20 cellular contexts compared by ENCODE assay signal in the genomic region with DNA sequence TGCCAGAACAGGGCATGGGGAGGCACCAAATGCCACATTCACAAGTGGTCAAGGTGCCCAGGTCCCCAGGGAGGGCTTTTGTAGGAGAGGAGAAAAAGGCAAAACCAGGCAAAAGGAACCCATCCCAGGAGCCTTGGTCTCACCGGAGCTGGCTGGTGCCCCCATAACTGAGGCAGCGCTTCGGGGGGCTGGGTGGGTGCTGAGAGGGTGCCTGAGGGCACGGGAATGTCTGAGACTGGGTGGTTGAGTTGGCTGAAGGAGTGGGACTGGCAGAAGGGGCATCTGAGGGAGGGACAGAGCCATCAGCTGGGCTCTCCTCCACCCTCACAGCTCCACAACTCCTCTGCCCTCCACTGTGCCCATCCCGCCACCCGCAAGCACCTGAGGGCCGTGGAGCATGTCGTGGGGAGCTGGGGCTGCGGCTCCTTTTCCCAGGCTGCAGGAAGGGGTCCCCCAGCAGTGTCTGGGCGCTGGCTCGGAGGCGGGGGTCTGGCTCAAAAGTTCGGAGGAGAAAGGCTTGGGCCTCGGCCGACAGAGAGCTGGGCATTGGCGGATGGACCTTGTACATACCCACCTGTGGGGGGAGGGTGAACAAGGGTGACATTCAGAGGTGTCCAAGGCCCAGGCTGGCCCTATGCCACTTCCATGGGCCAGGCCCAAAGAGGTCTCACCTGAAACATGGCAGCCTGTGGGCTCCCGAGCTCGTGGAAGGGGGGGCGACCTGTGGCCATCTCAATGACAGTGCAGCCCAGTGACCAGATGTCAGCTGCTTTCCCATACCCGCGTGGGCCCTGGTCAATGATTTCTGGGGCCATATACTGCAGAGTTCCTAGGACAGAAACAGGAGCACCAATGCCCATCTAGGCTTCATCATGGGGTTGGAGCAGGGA. TPM values are rescaled to one million over a fixed set of nuclear protein-coding genes. Genes with fewer than 3 reads are reported as not detected.
A peak's percentile ranks its signal among the peaks of the same experiment; 100 is the strongest.
DNase-seq lines count a peak whose midpoint lies in the region; ATAC-seq, FAIRE-seq and TF ChIP-seq lines count a peak whose summit lies in the region.
"Had no signal": no experiment of that assay in that cellular context is flagged by ENCODE, and none has a peak within 500 bp of the region (broad histone marks: within the 10 kb centered on the region; RNA-seq: fewer than 3 reads in every experiment).

No MANE protein-coding gene starts in this region.

- no peak for TF ChIP-seq EP300 in H1 (IDR thresholded peaks at IDR 0.05; ENCODE audit: borderline replicate concordance in 1 of 2, low read depth in 2 of 2, low read length in 2 of 2)

- TF ChIP-seq POLR2A in H1 (IDR thresholded peaks at IDR 0.05; ENCODE audit: control extremely low read depth in 1 of 2, low read depth in 2 of 2, low read length in 2 of 2) = no peak

- peaks cover 14% of the 10 kb centered on the region for H3K23me2 ChIP-seq in H1 (ENCODE audit: low read depth, low read length)

- H3K9me3 ChIP-seq in OCI-LY7 (ENCODE audit: low read length) (no peaks in the 10 kb centered on the region), H1 (ENCODE audit: insufficient read depth in 2 of 2, low read depth in 1 of 2, low read length in 1 of 2) (no peaks in the 10 kb centered on the region)
- H3K9me3 ChIP-seq: Caco-2, left ventricle myocardium inferior, Peyer's patch, testis had no signal

- intact Hi-C loops in OCI-LY7 (cut with micrococcal nuclease; ENCODE audit: unreplicated experiment) = loop anchor here (10.0 kb wide), 1 partner anchor 53 kb away; no protein-coding TSS in a partner anchor

- POLR2A ChIA-PET in OCI-LY7 (lab: Charles Lee) = no interaction called here
- POLR2A ChIA-PET in H1 (lab: Charles Lee; ENCODE audit: partially characterized antibody) = interaction anchor here (0.8 to 10.9 kb wide), 13 partner anchors 4 to 61 kb away, joined by 3 to 101 read pairs (median 5); a partner anchor contains a TSS

- peaks cover 26% of the 10 kb centered on the region for H3K4me1 ChIP-seq in OCI-LY7 (ENCODE audit: insufficient read depth, low read length, poor library complexity, severe bottlenecking)
- peaks cover 0 to 14% (median 7%) of the 10 kb centered on the region in 4 experiments; a peak in 6 of 7 replicates for H3K4me1 ChIP-seq in H1 (replicated peaks in 1 of 4; ENCODE audit: control insufficient read depth in 3 of 4, insufficient read depth in 4 of 4, low read length in 3 of 4)
- H3K4me1 ChIP-seq: Caco-2, testis had no signal

- no peak overlapping the region for H3K18ac ChIP-seq in H1 (ENCODE audit: extremely low read depth, low read length)

- FAIRE-seq in H1 (lab: Jason Lieb, UNC) = no peak

- H3K4me3 ChIP-seq in OCI-LY7 (ENCODE audit: low read depth, low read length, poor library complexity, severe bottlenecking) (no peak overlapping the region), H1 (ENCODE audit: extremely low read depth in 1 of 4, insufficient read depth in 2 of 4, low read depth in 3 of 4, low read length in 4 of 4) (no peak overlapping the region)
- H3K4me3 ChIP-seq: left ventricle myocardium inferior, SK-N-MC had no signal

- H4K5ac ChIP-seq in H1 (ENCODE audit: insufficient read length, low read depth, low read length) = no peak overlapping the region

- H2BK5ac ChIP-seq in H1 (ENCODE audit: low read depth, low read length) = no peak overlapping the region

- no peaks in the 10 kb centered on the region for H3K9me3 Mint-ChIP-seq in stimulated activated naive CD8-positive, alpha-beta T cell treated with anti-CD3 and anti-CD28 coated beads, Interleukin-15, Interleukin-2, amounts not matched to agents 100 ng/mL and 50 ng/mL, for 24 hours
- no peaks in the 10 kb centered on the region for H3K9me3 Mint-ChIP-seq in stimulated activated naive CD8-positive, alpha-beta T cell treated with anti-CD3 and anti-CD28 coated beads, Interleukin-15, amount 100 ng/mL, for 72 hours
- H3K9me3 Mint-ChIP-seq: activated naive CD4-positive, alpha-beta T cell treated with anti-CD3 and anti-CD28 coated beads, Interleukin-2, amount 10 ng/mL, durations not matched to agents 7 days and 5 days had no signal

- H3K36me3 Mint-ChIP-seq in stimulated activated naive CD8-positive, alpha-beta T cell treated with anti-CD3 and anti-CD28 coated beads, Interleukin-15, Interleukin-2, amounts not matched to agents 100 ng/mL and 50 ng/mL, for 24 hours (ENCODE audit: low read depth) = no peaks in the 10 kb centered on the region

- no peak overlapping the region for H4K8ac ChIP-seq in H1 (ENCODE audit: extremely low read depth, insufficient read depth, low read length)

- peaks cover 12 to 47% (median 36%) of the 10 kb centered on the region in 4 experiments for H3K27me3 ChIP-seq in H1 (replicated peaks in 1 of 4; ENCODE audit: control insufficient read depth in 3 of 4, extremely low read depth in 1 of 4, insufficient read depth in 3 of 4, low read length in 3 of 4)
- H3K27me3 ChIP-seq: Peyer's patch, testis had no signal

- H2AFZ ChIP-seq in OCI-LY7 (ENCODE audit: low read length) = no peak overlapping the region; the same call in 1 of the 2 replicates
- H2AFZ ChIP-seq in H1 (ENCODE audit: low read length) = no peak overlapping the region

- no TSS peak for BruUV-seq in OCI-LY7 (replicated peaks; lab: Mats Ljungman, UMichigan)

- CTCF ChIA-PET in OCI-LY7 (lab: Charles Lee; ENCODE audit: unreplicated experiment) = interaction anchor here (1.1 kb wide), 1 partner anchor 56 kb away, joined by 5 read pairs; no protein-coding TSS in a partner anchor
- CTCF ChIA-PET in H1 (lab: Charles Lee; ENCODE audit: partially characterized antibody) = interaction anchor here (0.5 to 28.8 kb wide), 31 partner anchors 9 to 310 kb away, joined by 3 to 625 read pairs (median 7); a partner anchor contains a TSS

- H4K91ac ChIP-seq in H1 (replicated peaks; ENCODE audit: insufficient read length, low read length) = no peak overlapping the region

- H3K4me3 Mint-ChIP-seq in stimulated activated naive CD8-positive, alpha-beta T cell treated with anti-CD3 and anti-CD28 coated beads, Interleukin-15, Interleukin-2, amounts not matched to agents 100 ng/mL and 50 ng/mL, for 24 hours = no peak overlapping the region
- H3K4me3 Mint-ChIP-seq in stimulated activated naive CD8-positive, alpha-beta T cell treated with anti-CD3 and anti-CD28 coated beads, Interleukin-15, amount 100 ng/mL, for 72 hours = peak overlapping the region in 1 of 2 donors; percentile 84

- no peak for DNase-seq in stimulated activated naive CD8-positive, alpha-beta T cell treated with anti-CD3 and anti-CD28 coated beads, Interleukin-15, amount 100 ng/mL, for 72 hours
- DNase-seq in OCI-LY7 (ENCODE audit: low spot score) (no peak), H1 (ENCODE audit: low read depth in 1 of 2, low spot score in 2 of 2) (no peak), HPDE6-E6E7 (ENCODE audit: extremely low spot score) (no peak), activated gamma-delta T cell (lab: John Stamatoyannopoulos, UW) (no peak)
- DNase-seq: GOT3, NCI-H1436 treated with DMSO at 0.1 percent for 48 hours had no signal

- no peak overlapping the region for H3K14ac ChIP-seq in H1 (ENCODE audit: insufficient read length)

- no peaks in the 10 kb centered on the region for H4K20me1 ChIP-seq in OCI-LY7 (ENCODE audit: insufficient read depth, low read length)
- H4K20me1 ChIP-seq in H1 (replicated peaks in 1 of 2; ENCODE audit: control insufficient read depth in 1 of 2, insufficient read depth in 2 of 2, low read length in 2 of 2) = peaks cover 0 to 10% of the 10 kb centered on the region in 2 experiments

- H3K27ac ChIP-seq in OCI-LY7 (ENCODE audit: low read depth, low read length, poor library complexity, severe bottlenecking) = no peak overlapping the region
- H3K27ac ChIP-seq in H1 (ENCODE audit: low read depth, low read length) = no peak overlapping the region
- H3K27ac ChIP-seq: SK-N-MC, testis had no signal

- H3K27ac Mint-ChIP-seq in stimulated activated naive CD8-positive, alpha-beta T cell treated with anti-CD3 and anti-CD28 coated beads, Interleukin-15, Interleukin-2, amounts not matched to agents 100 ng/mL and 50 ng/mL, for 24 hours = peak overlapping the region; percentile 67
- H3K27ac Mint-ChIP-seq in stimulated activated naive CD8-positive, alpha-beta T cell treated with anti-CD3 and anti-CD28 coated beads, Interleukin-15, amount 100 ng/mL, for 72 hours = peak overlapping the region in 1 of 2 donors; percentile 90

- H3K4me2 ChIP-seq in OCI-LY7 (ENCODE audit: low read length) (peak overlapping the region; percentile 84), H1 (ENCODE audit: insufficient read depth in 1 of 2, low read depth in 2 of 2, low read length in 2 of 2) (0 out of 4 replicates have a peak overlapping the region, but pooled peaks of 1 of the 2 experiments have one; percentile 43)

- no peak overlapping the region for H2BK15ac ChIP-seq in H1 (ENCODE audit: low read length)

- H3K23ac ChIP-seq in H1 (ENCODE audit: insufficient read length) = no peak overlapping the region

- H2BK120ac ChIP-seq in H1 (replicated peaks; ENCODE audit: low read depth, low read length) = no peak overlapping the region

- H3K36me3 ChIP-seq in OCI-LY7 (ENCODE audit: insufficient read depth, low read length) (no peaks in the 10 kb centered on the region), H1 (ENCODE audit: control insufficient read depth in 2 of 4, insufficient read depth in 4 of 4, low read length in 3 of 4) (no peaks in the 10 kb centered on the region)

- ATAC-seq in stimulated activated naive CD8-positive, alpha-beta T cell treated with anti-CD3 and anti-CD28 coated beads, Interleukin-15, amount 100 ng/mL, for 72 hours = no peak
- no peak for ATAC-seq in HG03460 (IDR thresholded peaks at IDR 0.05; ENCODE audit: unreplicated experiment)
- ATAC-seq in GM21619 (IDR thresholded peaks at IDR 0.05; ENCODE audit: unreplicated experiment) = no peak

- TF ChIP-seq RAD21 in H1 (IDR thresholded peaks at IDR 0.05 in 1 of 2, conservative IDR thresholded peaks at IDR 0.05 in 1 of 2; ENCODE audit: low read depth in 2 of 2, low read length in 2 of 2) = no peak

- H2BK20ac ChIP-seq in H1 (ENCODE audit: low read length) = no peak overlapping the region

- WGBS in H1 (ENCODE audit: extremely low coverage in 1 of 2, insufficient coverage in 1 of 2, insufficient read length in 1 of 2, insufficient replicate concordance in 2 of 2, low coverage in 1 of 2, low lambda C conversion rate in 2 of 2, missing lambda C conversion rate in 1 of 2), 2 experiments = 90% methylated on average over 19 of the region's 21 CpGs; no CpG with 5 or more reads in 1 of the 2 experiments

- H3K79me2 ChIP-seq in OCI-LY7 (ENCODE audit: insufficient read depth, low read depth, low read length) (no peaks in the 10 kb centered on the region), H1 (ENCODE audit: control insufficient read depth in 1 of 2, insufficient read depth in 2 of 2, low read length in 2 of 2) (no peaks in the 10 kb centered on the region)

- H3K79me1 ChIP-seq in H1 (ENCODE audit: low read depth, low read length) = no peaks in the 10 kb centered on the region

- no peak overlapping the region for H3K4ac ChIP-seq in H1 (replicated peaks; ENCODE audit: insufficient read length, low read depth, low read length)

- H3K9me2 ChIP-seq in OCI-LY7 (ENCODE audit: insufficient read depth, low read length) = no peaks in the 10 kb centered on the region

- H3K9ac ChIP-seq in H1 (replicated peaks in 1 of 4; ENCODE audit: extremely low read depth in 1 of 4, low read depth in 3 of 4, low read length in 3 of 4) = no peak overlapping the region

- no peak overlapping the region for H2BK12ac ChIP-seq in H1 (ENCODE audit: low read depth, low read length)

- peaks cover 42% of the 10 kb centered on the region for H3K4me1 Mint-ChIP-seq in stimulated activated naive CD8-positive, alpha-beta T cell treated with anti-CD3 and anti-CD28 coated beads, Interleukin-15, Interleukin-2, amounts not matched to agents 100 ng/mL and 50 ng/mL, for 24 hours (ENCODE audit: low read depth)
- peaks cover 56% of the 10 kb centered on the region for H3K4me1 Mint-ChIP-seq in stimulated activated naive CD8-positive, alpha-beta T cell treated with anti-CD3 and anti-CD28 coated beads, Interleukin-15, amount 100 ng/mL, for 72 hours

- TF ChIP-seq CTCF in OCI-LY7 (conservative IDR thresholded peaks at IDR 0.05; ENCODE audit: low read length) (no peak), H1 (IDR thresholded peaks at IDR 0.05; ENCODE audit: control extremely low read depth in 1 of 3, insufficient read depth in 1 of 3, low read depth in 1 of 3, low read length in 3 of 3) (no peak)

- H3K27me3 Mint-ChIP-seq in stimulated activated naive CD8-positive, alpha-beta T cell treated with anti-CD3 and anti-CD28 coated beads, Interleukin-15, Interleukin-2, amounts not matched to agents 100 ng/mL and 50 ng/mL, for 24 hours = peaks cover 6% of the 10 kb centered on the region
- H3K27me3 Mint-ChIP-seq in stimulated activated naive CD8-positive, alpha-beta T cell treated with anti-CD3 and anti-CD28 coated beads, Interleukin-15, amount 100 ng/mL, for 72 hours = peaks cover 8% of the 10 kb centered on the region

- H2AK5ac ChIP-seq in H1 (ENCODE audit: low read depth, low read length) = 0 out of 2 replicates have a peak overlapping the region, but pooled peaks have one; percentile 46

- H3K56ac ChIP-seq in H1 (replicated peaks; ENCODE audit: insufficient read length, low read depth, low read length) = no peak overlapping the region

RNA-seq across cellular contexts. Expression of a gene that starts 8.5 kb away (rescaled TPM):
- 5.9 and 10.0 TPM in 2 replicates for total RNA-seq in OCI-LY7 (2014; rRNA removed; shearing (Covaris generic))
- total RNA-seq in OCI-LY7 (2022) = 8.0 and 11.3 TPM in 2 replicates
- total RNA-seq in H1 (2021; fragmentation: NEBNext Ultra II Directional; extraction: Animal tissue kit (Norgen Biotek cat#: 25700)) = 7.6 and 11.2 TPM in 2 replicates
- polyA plus RNA-seq in H1 (2011; rRNA removed) = 7.4 and 10.3 TPM in 2 replicates
- 6.7 TPM for polyA plus RNA-seq in H1 (2011; cell fraction: cytosol; rRNA removed)
- polyA plus RNA-seq in H1 (2011; cell fraction: nucleus; rRNA removed) = 40.8 TPM
- polyA plus RNA-seq in H1 (2012, experiment 1 of 2) = 8.5 to 12.5 TPM (median 9.7 TPM) in 4 replicates
- polyA plus RNA-seq in H1 (2012, experiment 2 of 2) = 9.5 TPM
- 10.9 TPM for polyA plus RNA-seq in H1 (2013, experiment 1 of 2)
- polyA plus RNA-seq in H1 (2013, experiment 2 of 2) = 10.7 TPM
- 4.6 and 5.6 TPM in 2 replicates for polyA minus RNA-seq in H1 (2011; rRNA and poly(A)+ RNA removed)
- 2.6 TPM for polyA minus RNA-seq in H1 (2011; cell fraction: cytosol; rRNA and poly(A)+ RNA removed)
- polyA minus RNA-seq in H1 (2011; cell fraction: nucleus; rRNA and poly(A)+ RNA removed) = 11.6 TPM

RNA-seq across cellular contexts. Expression of a gene that starts 16.3 kb away (rescaled TPM):
- not detected in 2 replicates for total RNA-seq in OCI-LY7 (2014; rRNA removed; shearing (Covaris generic))
- not detected in 2 replicates for total RNA-seq in OCI-LY7 (2022)
- total RNA-seq in H1 (2021; fragmentation: NEBNext Ultra II Directional; extraction: Animal tissue kit (Norgen Biotek cat#: 25700)) = 0.30 TPM in 1 of 2 replicates, not detected in the other
- 0.35 and 0.57 TPM in 2 replicates for polyA plus RNA-seq in H1 (2011; rRNA removed)
- 0.32 TPM for polyA plus RNA-seq in H1 (2011; cell fraction: cytosol; rRNA removed)
- 0.90 TPM for polyA plus RNA-seq in H1 (2011; cell fraction: nucleus; rRNA removed)
- 0.28 to 0.78 TPM (median 0.40 TPM) in 3 of 4 replicates, not detected in the other for polyA plus RNA-seq in H1 (2012, experiment 1 of 2)
- polyA plus RNA-seq in H1 (2012, experiment 2 of 2) = not detected
- polyA plus RNA-seq in H1 (2013, experiment 1 of 2) = 0.47 TPM
- 0.28 TPM for polyA plus RNA-seq in H1 (2013, experiment 2 of 2)
- polyA minus RNA-seq in H1 (2011; rRNA and poly(A)+ RNA removed) = not detected in 2 replicates
- not detected for polyA minus RNA-seq in H1 (2011; cell fraction: cytosol; rRNA and poly(A)+ RNA removed)
- not detected for polyA minus RNA-seq in H1 (2011; cell fraction: nucleus; rRNA and poly(A)+ RNA removed)
- total RNA-seq: Caco-2, chondrocyte, MCF 10A, mononuclear cell, occipital lobe, Peyer's patch had no signal

RNA-seq across cellular contexts. Expression of a gene that starts 16.5 kb away (rescaled TPM):
- total RNA-seq in OCI-LY7 (2014; rRNA removed; shearing (Covaris generic)) = 67.9 and 117 TPM in 2 replicates
- 81.7 and 91.6 TPM in 2 replicates for total RNA-seq in OCI-LY7 (2022)
- 6.4 and 8.8 TPM in 2 replicates for total RNA-seq in H1 (2021; fragmentation: NEBNext Ultra II Directional; extraction: Animal tissue kit (Norgen Biotek cat#: 25700))
- polyA plus RNA-seq in H1 (2011; rRNA removed) = 19.5 and 33.8 TPM in 2 replicates
- 14.6 TPM for polyA plus RNA-seq in H1 (2011; cell fraction: cytosol; rRNA removed)
- polyA plus RNA-seq in H1 (2011; cell fraction: nucleus; rRNA removed) = 63.0 TPM
- 4.0 to 13.1 TPM (median 10.8 TPM) in 4 replicates for polyA plus RNA-seq in H1 (2012, experiment 1 of 2)
- 6.3 TPM for polyA plus RNA-seq in H1 (2012, experiment 2 of 2)
- polyA plus RNA-seq in H1 (2013, experiment 1 of 2) = 8.5 TPM
- 8.4 TPM for polyA plus RNA-seq in H1 (2013, experiment 2 of 2)
- 2.9 and 5.0 TPM in 2 replicates for polyA minus RNA-seq in H1 (2011; rRNA and poly(A)+ RNA removed)
- polyA minus RNA-seq in H1 (2011; cell fraction: cytosol; rRNA and poly(A)+ RNA removed) = 5.7 TPM
- 13.1 TPM for polyA minus RNA-seq in H1 (2011; cell fraction: nucleus; rRNA and poly(A)+ RNA removed)
- total RNA-seq: occipital lobe had no signal

RNA-seq across cellular contexts. Expression of a gene that starts 24.9 kb away (rescaled TPM):
- total RNA-seq in OCI-LY7 (2014; rRNA removed; shearing (Covaris generic)) = 0.13 TPM in 1 of 2 replicates, not detected in the other
- not detected in 2 replicates for total RNA-seq in OCI-LY7 (2022)
- 3.3 and 3.8 TPM in 2 replicates for total RNA-seq in H1 (2021; fragmentation: NEBNext Ultra II Directional; extraction: Animal tissue kit (Norgen Biotek cat#: 25700))
- 3.3 and 5.5 TPM in 2 replicates for polyA plus RNA-seq in H1 (2011; rRNA removed)
- polyA plus RNA-seq in H1 (2011; cell fraction: cytosol; rRNA removed) = 6.5 TPM
- polyA plus RNA-seq in H1 (2011; cell fraction: nucleus; rRNA removed) = 26.5 TPM
- 3.0 to 4.1 TPM (median 3.4 TPM) in 4 replicates for polyA plus RNA-seq in H1 (2012, experiment 1 of 2)
- 2.5 TPM for polyA plus RNA-seq in H1 (2012, experiment 2 of 2)
- polyA plus RNA-seq in H1 (2013, experiment 1 of 2) = 1.9 TPM
- 1.7 TPM for polyA plus RNA-seq in H1 (2013, experiment 2 of 2)
- 0.63 and 1.5 TPM in 2 replicates for polyA minus RNA-seq in H1 (2011; rRNA and poly(A)+ RNA removed)
- polyA minus RNA-seq in H1 (2011; cell fraction: cytosol; rRNA and poly(A)+ RNA removed) = not detected
- polyA minus RNA-seq in H1 (2011; cell fraction: nucleus; rRNA and poly(A)+ RNA removed) = 3.1 TPM
- total RNA-seq: Caco-2, chondrocyte, left ventricle myocardium inferior, mononuclear cell, occipital lobe, Peyer's patch had no signal

RNA-seq across cellular contexts. Expression of a gene that starts 34.1 kb away (rescaled TPM):
- total RNA-seq in OCI-LY7 (2014; rRNA removed; shearing (Covaris generic)) = 0.21 and 0.32 TPM in 2 replicates
- 0.22 and 0.25 TPM in 2 replicates for total RNA-seq in OCI-LY7 (2022)
- 9.4 and 9.9 TPM in 2 replicates for total RNA-seq in H1 (2021; fragmentation: NEBNext Ultra II Directional; extraction: Animal tissue kit (Norgen Biotek cat#: 25700))
- polyA plus RNA-seq in H1 (2011; rRNA removed) = 26.5 and 34.9 TPM in 2 replicates
- 13.5 TPM for polyA plus RNA-seq in H1 (2011; cell fraction: cytosol; rRNA removed)
- 21.1 TPM for polyA plus RNA-seq in H1 (2011; cell fraction: nucleus; rRNA removed)
- 9.0 to 9.9 TPM (median 9.4 TPM) in 4 replicates for polyA plus RNA-seq in H1 (2012, experiment 1 of 2)
- 11.8 TPM for polyA plus RNA-seq in H1 (2012, experiment 2 of 2)
- 27.7 TPM for polyA plus RNA-seq in H1 (2013, experiment 1 of 2)
- 27.2 TPM for polyA plus RNA-seq in H1 (2013, experiment 2 of 2)
- 15.8 and 16.7 TPM in 2 replicates for polyA minus RNA-seq in H1 (2011; rRNA and poly(A)+ RNA removed)
- 7.1 TPM for polyA minus RNA-seq in H1 (2011; cell fraction: cytosol; rRNA and poly(A)+ RNA removed)
- polyA minus RNA-seq in H1 (2011; cell fraction: nucleus; rRNA and poly(A)+ RNA removed) = 9.1 TPM
- total RNA-seq: occipital lobe, Peyer's patch had no signal
